ENCODE assay signal across 8 cellular contexts in the genomic region with DNA sequence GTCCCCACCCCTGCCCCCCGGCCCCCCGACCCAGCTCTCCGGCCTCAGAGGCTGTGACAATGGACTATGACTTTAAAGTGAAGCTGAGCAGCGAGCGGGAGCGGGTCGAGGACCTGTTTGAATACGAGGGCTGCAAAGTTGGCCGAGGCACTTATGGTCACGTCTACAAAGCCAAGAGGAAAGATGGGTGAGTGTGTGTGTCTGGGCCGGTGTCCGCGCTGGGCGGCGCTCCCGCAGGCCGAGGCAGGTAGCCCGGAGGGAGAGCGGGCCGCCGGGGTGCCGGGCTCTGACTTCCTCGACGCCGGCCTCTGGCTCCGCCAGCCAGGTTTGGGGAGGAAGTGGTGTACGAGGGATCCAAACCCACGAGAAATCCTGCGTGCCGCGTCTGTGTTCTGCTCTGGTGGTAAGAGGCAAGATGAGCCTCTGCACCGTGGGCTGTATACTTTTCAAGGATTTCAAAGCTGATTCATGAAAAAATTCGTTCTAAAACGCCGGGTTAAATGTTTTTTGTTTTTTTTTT. TPM values are rescaled to one million over a fixed set of nuclear protein-coding genes. Genes with fewer than 3 reads are reported as not detected.
A peak's percentile ranks its signal among the peaks of the same experiment; 100 is the strongest.
DNase-seq lines count a peak whose midpoint lies in the region; ATAC-seq and FAIRE-seq lines count a peak whose summit lies in the region.

No MANE protein-coding gene starts in this region.

- DNase-seq in COR-L47 (lab: John Stamatoyannopoulos, UW) (peak; percentile 37), SJCRH30 (peak; percentile 49 to 61), cardiac septum (ENCODE audit: low spot score) (peak; percentile 86), pons (ENCODE audit: low spot score) (peak; percentile 52), urothelium cell line (ENCODE audit: low spot score) (peak; percentile 26)

- H3K36me3 Mint-ChIP-seq in activated naive CD8-positive, alpha-beta T cell = no peaks in the 10 kb centered on the region

- FAIRE-seq in urothelium cell line (lab: Jason Lieb, UNC) = no peak

- H3K27ac Mint-ChIP-seq in activated naive CD8-positive, alpha-beta T cell = peak overlapping the region; percentile 47

- intact Hi-C loops in cardiac septum (cut with DNase I) = loop anchor here (2.0 to 10.0 kb wide), 2 partner anchors 34 to 70 kb away; no protein-coding TSS in a partner anchor

- no peaks in the 10 kb centered on the region for H3K27me3 Mint-ChIP-seq in activated naive CD8-positive, alpha-beta T cell

- peak overlapping the region; percentile 95 for H3K4me3 Mint-ChIP-seq in activated naive CD8-positive, alpha-beta T cell

- peak overlapping the region; percentile 64 for H3K4me3 ChIP-seq in SJCRH30

- ATAC-seq in GM19463 (IDR thresholded peaks at IDR 0.05; ENCODE audit: unreplicated experiment) (peak; percentile 27), HG03558 (IDR thresholded peaks at IDR 0.05; ENCODE audit: extremely low read depth, unreplicated experiment) (peak; percentile 10)

- H3K4me1 Mint-ChIP-seq in activated naive CD8-positive, alpha-beta T cell (ENCODE audit: low read depth) = peaks cover 42% of the 10 kb centered on the region

- H3K36me3 ChIP-seq in SJCRH30 = no peaks in the 10 kb centered on the region

- no peaks in the 10 kb centered on the region for H3K9me3 ChIP-seq in SJCRH30 (replicated peaks)

- peaks cover 15% of the 10 kb centered on the region for H3K4me1 ChIP-seq in SJCRH30

- no peaks in the 10 kb centered on the region for H3K27me3 ChIP-seq in SJCRH30

- H3K9me3 Mint-ChIP-seq in activated naive CD8-positive, alpha-beta T cell (ENCODE audit: low read depth) = no peaks in the 10 kb centered on the region

- peak overlapping the region; percentile 87 for H3K27ac ChIP-seq in SJCRH30

RNA-seq across cellular contexts. Expression of a gene that starts 0.7 kb away (rescaled TPM):
- total RNA-seq in SJCRH30 (2014; rRNA removed; shearing (Covaris generic)) = 72.8 and 74.5 TPM in 2 replicates
- total RNA-seq in cardiac septum = 12.4 TPM

RNA-seq across cellular contexts. Expression of a gene that starts 32.5 kb away (rescaled TPM):
- 39.3 and 41.6 TPM in 2 replicates for total RNA-seq in SJCRH30 (2014; rRNA removed; shearing (Covaris generic))
- total RNA-seq in cardiac septum = 29.6 TPM

Comparison
In these comparisons a context has a peak if more than half of its experiments do, and no peak if none do; other contexts are left out.
1. Peak in every context shown above with its lines: DNase-seq, ATAC-seq, H3K4me3 ChIP-seq and H3K27ac ChIP-seq.
2. DNase-seq: peak in every context shown above with its lines; median percentile 86 in cardiac septum; 55 in SJCRH30; 52 in pons; 37 in COR-L47; 26 in urothelium cell line.